Comparison of ENCODE assay signal across 22 cellular contexts in the genomic region with DNA sequence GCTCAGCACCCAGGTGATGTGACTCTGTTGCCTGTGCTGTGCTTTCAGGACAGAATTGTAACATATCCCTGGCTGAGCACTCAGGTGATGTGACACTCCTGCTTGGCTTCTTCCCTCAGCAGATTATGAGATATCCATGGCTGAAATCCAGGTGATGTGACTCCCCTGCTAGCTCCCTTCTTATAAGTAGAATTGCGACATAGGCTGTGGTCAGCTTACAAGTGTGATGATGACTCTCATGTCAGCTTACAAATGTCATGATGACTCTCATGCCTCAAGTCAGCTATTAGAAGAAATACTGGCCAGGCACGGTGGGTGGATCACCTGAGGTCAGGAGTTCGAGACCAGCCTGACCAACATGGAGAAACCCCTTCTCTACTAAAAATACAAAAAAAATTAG.
"Had no signal": no experiment of that assay in that cellular context is flagged by ENCODE, and none has a peak within 500 bp of the region (broad histone marks: within the 10 kb centered on the region; RNA-seq: fewer than 3 reads in every experiment).

No MANE protein-coding gene starts in this region.

- H3K36me3 ChIP-seq: cardiac muscle cell, ovary, prostate gland, right atrium auricular region, thyroid gland had no signal

- H3K27me3 ChIP-seq: cardiac muscle cell, ovary, right atrium auricular region, thyroid gland had no signal

- H3K9me3 ChIP-seq: ovary, prostate gland, right atrium auricular region, thyroid gland had no signal

- DNase-seq: activated CD4-positive, alpha-beta memory T cell treated with anti-CD3 and anti-CD28 coated beads for 36 hours; activated CD4-positive, alpha-beta T cell treated with anti-CD3 and anti-CD28 coated beads for 48 hours; activated naive CD4-positive, alpha-beta T cell treated with Interleukin-2 at 50 U/mL for 16 hours; activated naive CD8-positive, alpha-beta T cell treated with anti-CD3 and anti-CD28 coated beads for 36 hours; activated T-cell treated with anti-CD3 and anti-CD28 coated beads, Interleukin-2, amount 50 U/mL, for 48 hours; amniotic stem cell; effector CD4-positive, alpha-beta T cell; glutamatergic neuron; hippocampal formation; left ventricle myocardium superior; midbrain; natural killer cell; ovary; stimulated activated CD4-positive, alpha-beta T cell treated with anti-CD3 and anti-CD28 coated beads, Interleukin-12 subunit alpha, Interleukin-12 subunit beta, amount 100 ng/mL, for 4 hours; substantia nigra; T1000; thyroid gland had no signal

- FAIRE-seq: endometrium, frontal cortex had no signal

- ATAC-seq: left ventricle myocardium superior, natural killer cell had no signal

- H3K4me1 ChIP-seq: prostate gland, right atrium auricular region, thyroid gland had no signal

- H3K27ac ChIP-seq: cardiac muscle cell, ovary, prostate gland, right atrium auricular region, thyroid gland had no signal

- H3K4me3 ChIP-seq: cardiac muscle cell, ovary, prostate gland, right atrium auricular region, thyroid gland had no signal
